25 cellular contexts compared by ENCODE assay signal in genomic region chr6:62042444-62042843, GRCh38.
"Had no signal": no experiment of that assay in that cellular context is flagged by ENCODE, and none has a peak within 500 bp of the region (broad histone marks: within the 10 kb centered on the region; RNA-seq: fewer than 3 reads in every experiment).

No MANE protein-coding gene starts in this region.

- H3K27ac ChIP-seq: ascending aorta, body of pancreas, Peyer's patch, SJSA1 had no signal

- DNase-seq: activated CD4-positive, alpha-beta T cell treated with anti-CD3 and anti-CD28 coated beads for 1 hour; activated CD4-positive, alpha-beta T cell treated with anti-CD3 and anti-CD28 coated beads, Interleukin-2, amount 10 ng/mL, durations not matched to agents 24 days and 14 days; activated CD4-positive, alpha-beta T cell treated with anti-CD3 and anti-CD28 coated beads, Interleukin-2, amount 50 U/mL, for 48 hours; activated CD8-positive, alpha-beta memory T cell treated with anti-CD3 and anti-CD28 coated beads, Interleukin-2, amount 10 ng/mL, durations not matched to agents 7 days and 5 days; activated effector memory CD4-positive, alpha-beta T cell treated with Interleukin-2 at 50 U/mL for 16 hours; activated naive CD4-positive, alpha-beta T cell; activated T-cell treated with anti-CD3 and anti-CD28 coated beads, Interleukin-2, amount 50 U/mL, for 24 hours; body of pancreas; KBM-7; NCI-H1092; NCI-H1417 treated with DMSO at 0.1 percent for 48 hours; NCI-H1694; NCI-H2029 treated with DMSO at 0.1 percent for 48 hours; NCI-H2171; NCI-H2227 treated with DMSO at 0.1 percent for 48 hours; NCI-H446 treated with DMSO at 0.1 percent for 48 hours; NCI-H524 treated with DMSO at 0.1 percent for 48 hours; NCI-H748 treated with DMSO at 0.1 percent for 48 hours; Peyer's patch; SHP77; SW 1271 had no signal

- ATAC-seq: activated CD8-positive, alpha-beta memory T cell treated with anti-CD3 and anti-CD28 coated beads, Interleukin-2, amount 10 ng/mL, durations not matched to agents 7 days and 5 days; body of pancreas; SK-N-SH treated with all-trans-retinoic acid at 6 μM for 48 hours; WTC11 had no signal

- H3K36me3 ChIP-seq: ascending aorta, Peyer's patch, SJSA1 had no signal

- H3K27me3 ChIP-seq: ascending aorta, body of pancreas, Peyer's patch, SJSA1 had no signal

- H3K9me3 ChIP-seq: ascending aorta, body of pancreas, Peyer's patch, SJSA1 had no signal

- H3K4me3 ChIP-seq: ascending aorta, body of pancreas, Peyer's patch, SJSA1 had no signal

- H3K4me1 ChIP-seq: ascending aorta, body of pancreas, Peyer's patch, SJSA1 had no signal
